In the genomic region with DNA sequence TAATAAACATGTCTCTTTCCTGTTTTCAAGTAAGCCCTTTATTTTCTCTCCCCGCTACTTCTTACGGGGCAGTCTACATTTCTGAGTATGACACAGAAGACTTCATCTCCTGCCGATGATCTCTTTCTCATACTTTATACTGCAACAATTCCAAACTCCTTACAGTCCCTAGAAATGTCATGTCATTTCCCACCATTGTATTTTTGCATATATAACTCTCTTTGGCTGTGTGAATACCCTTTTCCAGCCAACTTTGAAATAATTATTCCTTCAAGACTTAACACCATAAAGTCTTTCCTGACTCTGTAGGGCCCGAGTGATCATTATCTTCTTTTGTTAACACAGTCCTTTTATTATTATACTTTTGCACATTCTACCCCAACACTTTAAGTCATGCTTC, we compare ENCODE assay signal across 1 cellular context.
TF ChIP-seq lines count a peak whose summit lies in the region.

No MANE protein-coding gene starts in this region.

TF ChIP-seq in endothelial cell of umbilical vein, 7 proteins besides CTCF, POLR2A, EP300 and RAD21:
- TF ChIP-seq FOS (IDR thresholded peaks at IDR 0.05; ENCODE audit: borderline replicate concordance, insufficient read depth, low read length) (no peak), JUN (IDR thresholded peaks at IDR 0.05; ENCODE audit: borderline replicate concordance, insufficient read depth, insufficient read length, low read depth) (no peak), GATA2 (IDR thresholded peaks at IDR 0.05; ENCODE audit: insufficient read depth, insufficient read length, low read depth, low read length) (no peak), EZH2 (IDR thresholded peaks at IDR 0.05; ENCODE audit: borderline replicate concordance, low read depth, low read length, severe bottlenecking) (no peak), MYC (IDR thresholded peaks at IDR 0.05; ENCODE audit: low read depth, low read length) (no peak), POLR2AphosphoS5 (IDR thresholded peaks at IDR 0.05; ENCODE audit: insufficient read depth, low read depth, low read length) (no peak)
- TF ChIP-seq, protein P1, sequence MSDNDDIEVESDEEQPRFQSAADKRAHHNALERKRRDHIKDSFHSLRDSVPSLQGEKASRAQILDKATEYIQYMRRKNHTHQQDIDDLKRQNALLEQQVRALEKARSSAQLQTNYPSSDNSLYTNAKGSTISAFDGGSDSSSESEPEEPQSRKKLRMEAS (IDR thresholded peaks at IDR 0.05; ENCODE audit: insufficient read depth, insufficient read length) = no peak
